ENCODE assay signal across 2 cellular contexts in genomic region chr7:41245916-41246315, GRCh38.
TF ChIP-seq lines count a peak whose summit lies in the region.

No MANE protein-coding gene starts in this region.

TF ChIP-seq in A549, 52 proteins besides CTCF, POLR2A, EP300 and RAD21:
- TF ChIP-seq REST (IDR thresholded peaks at IDR 0.05): no peak
- peak; percentile 45 for TF ChIP-seq MAFK (IDR thresholded peaks at IDR 0.05; ENCODE audit: partially characterized antibody)

TF ChIP-seq in H1, 55 proteins besides CTCF, POLR2A, EP300 and RAD21 (continued from another document):
- TF ChIP-seq MAFK (IDR thresholded peaks at IDR 0.05; ENCODE audit: low read depth, low read length): 0 out of 2 replicates have a peak, but pooled peaks have one; percentile 19
- no peak for TF ChIP-seq POU5F1 (IDR thresholded peaks at IDR 0.05; ENCODE audit: low read depth, low read length)
